12 cellular contexts compared by ENCODE assay signal in the genomic region with DNA sequence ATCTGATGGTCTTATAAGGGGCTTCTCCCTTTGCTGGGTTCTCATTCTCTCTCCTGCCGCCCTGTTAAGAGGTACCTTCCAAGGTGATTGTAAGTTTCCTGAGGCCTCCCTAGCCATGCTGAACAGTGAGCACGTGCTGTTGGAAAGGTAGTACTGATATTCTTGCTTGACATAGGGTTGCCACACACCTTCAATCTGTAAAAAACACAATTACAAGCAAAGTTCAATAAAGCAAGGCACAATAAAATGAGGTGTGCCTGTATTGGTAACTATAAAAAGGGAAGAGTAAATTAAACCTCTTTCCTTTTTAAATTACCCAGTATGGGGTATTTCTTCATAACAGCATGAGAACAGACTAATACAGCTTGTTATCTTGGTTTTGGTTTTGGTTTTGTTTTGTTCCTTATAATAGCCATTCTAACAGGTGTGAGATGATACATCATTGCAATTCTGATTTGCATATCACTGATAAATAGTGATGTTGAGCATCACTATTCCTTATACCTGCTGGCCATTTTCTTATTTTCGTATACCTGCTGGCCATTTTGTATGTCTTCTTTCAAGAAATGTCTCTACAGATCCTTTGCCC.
DNase-seq lines count a peak whose midpoint lies in the region; ATAC-seq, FAIRE-seq and TF ChIP-seq lines count a peak whose summit lies in the region.
"Had no signal": no experiment of that assay in that cellular context is flagged by ENCODE, and none has a peak within 500 bp of the region (broad histone marks: within the 10 kb centered on the region; RNA-seq: fewer than 3 reads in every experiment).

No MANE protein-coding gene starts in this region.

- H3F3A ChIP-seq in MM.1S (ENCODE audit: insufficient read depth, low read length), result no peaks in the 10 kb centered on the region

- 64 to 65% methylated on average over 3 of the region's 3 CpGs for WGBS in pancreas, 2 donors

- H3K4me2 ChIP-seq in MM.1S (ENCODE audit: low read depth, low read length), result peak overlapping the region; percentile 49

- FAIRE-seq in pancreas (lab: Jason Lieb, UNC), result no peak
- FAIRE-seq: D721Med had no signal

- no peak overlapping the region for H3K9ac ChIP-seq in MM.1S (ENCODE audit: low read length)

- no peaks in the 10 kb centered on the region for H4K20me1 ChIP-seq in MM.1S (ENCODE audit: insufficient read depth, low read length)

- H2AFZ ChIP-seq in MM.1S (ENCODE audit: low read length), result peak overlapping the region; percentile 24

- peak overlapping the region; percentile 21; the same call in 1 of the 2 replicates for H3K27ac ChIP-seq in MM.1S (ENCODE audit: low read length)
- H3K27ac ChIP-seq in pancreas, result peak overlapping the region in 1 of 4 donors; percentile 25

- TF ChIP-seq CTCF in MM.1S (IDR thresholded peaks at IDR 0.05; ENCODE audit: low read length) (no peak), pancreas (IDR thresholded peaks at IDR 0.05) (no peak), glutamatergic neuron (IDR thresholded peaks at IDR 0.05; ENCODE audit: partially characterized antibody, unreplicated experiment) (no peak)

- no peaks in the 10 kb centered on the region for H3K79me2 ChIP-seq in MM.1S (ENCODE audit: low read length)

- DNase-seq in MM.1S, result peak; percentile 71
- DNase-seq in pancreas, result no peak
- DNase-seq in DMS 273 (lab: John Stamatoyannopoulos, UW; ENCODE audit: unreplicated experiment), result no peak
- DNase-seq in NCI-H1694 (lab: John Stamatoyannopoulos, UW), result no peak
- DNase-seq in glutamatergic neuron, result no peak
- DNase-seq: activated CD4-positive, alpha-beta T cell treated with anti-CD3 and anti-CD28 coated beads for 48 hours; NCI-H1930 had no signal

- no peaks in the 10 kb centered on the region for H3K4me1 Mint-ChIP-seq in glutamatergic neuron (ENCODE audit: low read depth, unreplicated experiment)

- ATAC-seq in GM19025 (IDR thresholded peaks at IDR 0.05; ENCODE audit: low read depth, unreplicated experiment), result peak; percentile 57
- peak; percentile 64 for ATAC-seq in HG02852 (IDR thresholded peaks at IDR 0.05; ENCODE audit: unreplicated experiment)
- ATAC-seq in pancreas, result peak in 3 of 4 donors; percentile 9 to 56 (median 18)
- no peak for ATAC-seq in HG03095 (IDR thresholded peaks at IDR 0.05; ENCODE audit: unreplicated experiment)
- ATAC-seq: sciatic nerve had no signal

- no peaks in the 10 kb centered on the region for H3K36me3 ChIP-seq in MM.1S (replicated peaks; ENCODE audit: insufficient read depth, low read length)
- no peaks in the 10 kb centered on the region for H3K36me3 ChIP-seq in pancreas

- no peak overlapping the region for H3K4me3 Mint-ChIP-seq in glutamatergic neuron (ENCODE audit: unreplicated experiment)

- no peaks in the 10 kb centered on the region for H3K27me3 Mint-ChIP-seq in glutamatergic neuron (ENCODE audit: unreplicated experiment)

- intact Hi-C loops in pancreas (cut with DNase I), result no loop called here

- H3K9me2 ChIP-seq in MM.1S (replicated peaks; ENCODE audit: insufficient read depth, low read length), result no peaks in the 10 kb centered on the region

- H3K36me3 Mint-ChIP-seq in glutamatergic neuron (ENCODE audit: unreplicated experiment), result peaks cover 6% of the 10 kb centered on the region

- H3K9me3 ChIP-seq in MM.1S (replicated peaks; ENCODE audit: insufficient read depth, low read length) (no peaks in the 10 kb centered on the region), pancreas (no peaks in the 10 kb centered on the region)

- H3K4me1 ChIP-seq in MM.1S (ENCODE audit: low read length), result peaks cover 8% of the 10 kb centered on the region
- peaks cover 0 to 10% (median 0%) of the 10 kb centered on the region in 3 donors for H3K4me1 ChIP-seq in pancreas

- no peak overlapping the region for H3K27ac Mint-ChIP-seq in glutamatergic neuron (ENCODE audit: unreplicated experiment)

- peaks cover 4% of the 10 kb centered on the region for H3K9me3 Mint-ChIP-seq in glutamatergic neuron (ENCODE audit: unreplicated experiment)

- H3K27me3 ChIP-seq in MM.1S (replicated peaks; ENCODE audit: insufficient read depth, low read length) (no peaks in the 10 kb centered on the region), pancreas (no peaks in the 10 kb centered on the region)

- no peak overlapping the region for H3K4me3 ChIP-seq in MM.1S (ENCODE audit: low read length)
- no peak overlapping the region for H3K4me3 ChIP-seq in pancreas
